14 cellular contexts compared by ENCODE assay signal in the genomic region with DNA sequence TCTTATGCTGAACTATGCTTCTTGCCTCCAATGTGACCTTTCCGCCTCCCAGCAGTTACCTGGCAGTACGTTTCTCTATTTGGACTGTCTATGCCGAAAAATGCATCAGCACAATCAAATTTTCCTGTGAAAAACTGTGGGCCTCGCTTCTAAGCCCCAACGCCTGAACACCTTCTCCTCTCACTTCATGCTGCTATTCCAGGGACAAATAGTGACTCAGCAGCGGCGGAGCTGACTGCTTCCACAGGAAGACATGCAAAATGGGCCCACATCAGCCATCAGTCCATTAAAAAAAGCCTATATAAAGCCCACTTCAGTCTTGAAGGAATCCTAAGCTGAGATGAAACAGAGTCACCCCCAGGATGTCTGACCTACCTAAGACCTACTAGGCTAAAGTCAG. TPM values are rescaled to one million over a fixed set of nuclear protein-coding genes. Genes with fewer than 3 reads are reported as not detected.
DNase-seq lines count a peak whose midpoint lies in the region; ATAC-seq and TF ChIP-seq lines count a peak whose summit lies in the region.
"Had no signal": no experiment of that assay in that cellular context is flagged by ENCODE, and none has a peak within 500 bp of the region (broad histone marks: within the 10 kb centered on the region; RNA-seq: fewer than 3 reads in every experiment).

No MANE protein-coding gene starts in this region.

- H3K4me1 ChIP-seq in neuronal stem cell (ENCODE audit: control insufficient read depth in 2 of 2, insufficient read depth in 1 of 2, low read depth in 1 of 2, low read length in 2 of 2): no peaks in the 10 kb centered on the region

- H3K9ac ChIP-seq in neuronal stem cell (ENCODE audit: low read depth, low read length, poor library complexity): no peak overlapping the region
- H3K9ac ChIP-seq: BLaER1 treated with 17β-estradiol and CSF1 and Interleukin-3, amounts not matched to agents 10 nM and 100 nM had no signal

- DNase-seq in dorsolateral prefrontal cortex: peak in 6 of 10 donors; percentile 38 to 66 (median 52)
- DNase-seq in occipital lobe (lab: John Stamatoyannopoulos, UW): peak; percentile 5
- DNase-seq in neuronal stem cell (ENCODE audit: low spot score): no peak
- no peak for DNase-seq in SIG-M5 (lab: John Stamatoyannopoulos, UW)
- DNase-seq: Calu3; CD8-positive, alpha-beta T cell; DMS79 treated with DMSO at 0.1 percent for 48 hours; GF-D8; HCEC 1CT had no signal

- no peak overlapping the region for H3K23ac ChIP-seq in neuronal stem cell (ENCODE audit: low read depth, low read length, poor library complexity)

- no peak overlapping the region for H2BK12ac ChIP-seq in neuronal stem cell (ENCODE audit: low read length)

- H3K27ac ChIP-seq in angular gyrus (ENCODE audit: low read depth, low read length) (peak overlapping the region; percentile 88), dorsolateral prefrontal cortex (peak overlapping the region in 53 of 59 donors; percentile 13 to 87 (median 62)), neuronal stem cell (replicated peaks; ENCODE audit: low read length) (no peak overlapping the region)
- H3K27ac ChIP-seq: BLaER1 treated with 17β-estradiol and CSF1 and Interleukin-3, amounts not matched to agents 10 nM and 100 nM had no signal

- no peak overlapping the region for H2AK5ac ChIP-seq in neuronal stem cell (ENCODE audit: low read depth, low read length)

- no peak overlapping the region for H2BK120ac ChIP-seq in neuronal stem cell (ENCODE audit: low read depth, low read length)

- intact Hi-C loops in dorsolateral prefrontal cortex (cut with DNase I): no loop called here

- no peak overlapping the region for H4K8ac ChIP-seq in neuronal stem cell (ENCODE audit: low read depth, low read length)

- H3K4me2 ChIP-seq in neuronal stem cell (ENCODE audit: insufficient read depth, low read length, poor library complexity, severe bottlenecking): no peak overlapping the region
- H3K4me2 ChIP-seq: BLaER1 treated with 17β-estradiol and CSF1 and Interleukin-3, amounts not matched to agents 10 nM and 100 nM; GM23338 had no signal

- H4K91ac ChIP-seq in neuronal stem cell (ENCODE audit: low read depth, low read length, poor library complexity): no peak overlapping the region

- no peaks in the 10 kb centered on the region for H3K9me3 ChIP-seq in neuronal stem cell (replicated peaks in 1 of 2; ENCODE audit: control insufficient read depth in 2 of 2, insufficient read depth in 1 of 2, low read depth in 1 of 2, low read length in 2 of 2)
- H3K9me3 ChIP-seq: BLaER1 treated with 17β-estradiol and CSF1 and Interleukin-3, amounts not matched to agents 10 nM and 100 nM had no signal

- H2BK5ac ChIP-seq in neuronal stem cell (ENCODE audit: low read length): no peak overlapping the region

- no peak for ATAC-seq in HG03469 (IDR thresholded peaks at IDR 0.05; ENCODE audit: unreplicated experiment)
- ATAC-seq: CD8-positive, alpha-beta T cell; GM12878; GM23338 had no signal

- H3K27me3 ChIP-seq in dorsolateral prefrontal cortex (no peaks in the 10 kb centered on the region), neuronal stem cell (ENCODE audit: control insufficient read depth in 3 of 3, insufficient read depth in 3 of 3, low read depth in 1 of 3, low read length in 3 of 3) (no peaks in the 10 kb centered on the region)
- H3K27me3 ChIP-seq: BLaER1 treated with 17β-estradiol and CSF1 and Interleukin-3, amounts not matched to agents 10 nM and 100 nM had no signal

- TF ChIP-seq CTCF in dorsolateral prefrontal cortex (IDR thresholded peaks at IDR 0.05 in 54 of 56, conservative IDR thresholded peaks at IDR 0.05 in 2 of 56; ENCODE audit: low read depth in 1 of 56, partially characterized antibody in 56 of 56): no peak

- H2AFZ ChIP-seq in neuronal stem cell (ENCODE audit: low read length): no peak overlapping the region
- H2AFZ ChIP-seq: GM23338 had no signal

- H3K4ac ChIP-seq in neuronal stem cell (ENCODE audit: low read length): no peak overlapping the region

- peaks cover 31 to 80% of the 10 kb centered on the region in 2 donors for H3K36me3 ChIP-seq in neuronal stem cell (replicated peaks in 1 of 2; ENCODE audit: control insufficient read depth in 2 of 2, insufficient read depth in 2 of 2, low read length in 2 of 2)

- no peak overlapping the region for H2BK15ac ChIP-seq in neuronal stem cell (ENCODE audit: low read length)

- WGBS in neuronal stem cell (ENCODE audit: extremely low coverage in 2 of 2, insufficient read length in 2 of 2, insufficient replicate concordance in 1 of 2), 2 donors: no CpG with 5 or more reads among the region's 7 CpGs

- H3K4me3 ChIP-seq in dorsolateral prefrontal cortex (no peak overlapping the region), neuronal stem cell (ENCODE audit: low read length in 2 of 2) (no peak overlapping the region)
- H3K4me3 ChIP-seq: BLaER1 treated with 17β-estradiol and CSF1 and Interleukin-3, amounts not matched to agents 10 nM and 100 nM; GM12878; GM23338 had no signal

- H3K79me1 ChIP-seq in neuronal stem cell (ENCODE audit: low read depth, low read length): no peaks in the 10 kb centered on the region

- H3K18ac ChIP-seq in neuronal stem cell (ENCODE audit: low read length): no peak overlapping the region

- H3K14ac ChIP-seq in neuronal stem cell (ENCODE audit: low read length): no peak overlapping the region

RNA-seq across cellular contexts. Expression of gene PIP4K2B, which starts 10.5 kb away (rescaled TPM):
- total RNA-seq in dorsolateral prefrontal cortex (100 to 1,000 TPM; 106 to 220 (median 167) TPM), occipital lobe (166 TPM)
- 43.4 TPM for polyA plus RNA-seq in neuronal stem cell (2013, experiment 1 of 2)
- 45.5 TPM for polyA plus RNA-seq in neuronal stem cell (2013, experiment 2 of 2)

RNA-seq across cellular contexts. Expression of gene CWC25, which starts 15.3 kb away (rescaled TPM):
- 10 to 100 TPM; 12.1 to 25.1 (median 17.5) TPM for total RNA-seq in dorsolateral prefrontal cortex
- 7.8 TPM for total RNA-seq in occipital lobe
- 17.2 TPM for polyA plus RNA-seq in neuronal stem cell (2013, experiment 1 of 2)
- polyA plus RNA-seq in neuronal stem cell (2013, experiment 2 of 2): 18.3 TPM

RNA-seq across cellular contexts. Expression of gene RPL23, which starts 43.7 kb away (rescaled TPM):
- total RNA-seq in dorsolateral prefrontal cortex (100 to 1,000 TPM; 239 to 571 (median 364) TPM), occipital lobe (1,678 TPM)
- polyA plus RNA-seq in neuronal stem cell (2013, experiment 1 of 2): 5,636 TPM
- 5,601 TPM for polyA plus RNA-seq in neuronal stem cell (2013, experiment 2 of 2)

RNA-seq across cellular contexts. Expression of gene PSMB3, which starts 57.3 kb away (rescaled TPM):
- total RNA-seq in dorsolateral prefrontal cortex (100 to 1,000 TPM in 80 of 120 experiments, 10 to 100 TPM in 40; 55.5 to 145 (median 107) TPM), occipital lobe (138 TPM)
- 263 TPM for polyA plus RNA-seq in neuronal stem cell (2013, experiment 1 of 2)
- 265 TPM for polyA plus RNA-seq in neuronal stem cell (2013, experiment 2 of 2)

Comparison
In these comparisons a context has a peak if more than half of its experiments do, and no peak if none do; other contexts are left out.
1. DNase-seq: peak in dorsolateral prefrontal cortex (6 of 10) and occipital lobe (single experiment); none in neuronal stem cell (single experiment) and SIG-M5 (single experiment).